In the genomic region with DNA sequence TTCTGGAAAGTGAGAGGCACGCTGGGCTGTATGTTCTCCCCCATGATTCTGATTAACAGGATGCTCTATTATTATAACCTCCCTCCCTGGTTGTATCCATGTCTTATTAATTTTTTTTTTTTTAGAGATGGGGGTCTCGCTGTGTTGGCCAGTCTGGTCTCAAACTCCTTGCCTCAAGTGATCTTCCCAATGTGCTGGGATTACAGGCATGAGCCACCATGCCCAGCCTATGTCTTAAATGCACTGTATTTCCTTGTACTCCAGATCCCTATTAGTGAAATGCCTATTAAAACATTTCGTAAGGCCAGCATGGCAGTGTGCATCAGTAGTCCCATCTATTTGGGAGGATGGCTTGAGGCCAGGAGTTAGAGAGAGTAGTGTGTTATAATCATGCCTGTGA, we compare ENCODE assay signal across 22 cellular contexts. TPM values are rescaled to one million over a fixed set of nuclear protein-coding genes. Genes with fewer than 3 reads are reported as not detected.
"Had no signal": no experiment of that assay in that cellular context is flagged by ENCODE, and none has a peak within 500 bp of the region (broad histone marks: within the 10 kb centered on the region; RNA-seq: fewer than 3 reads in every experiment).

No MANE protein-coding gene starts in this region.

- H3K27ac ChIP-seq: heart right ventricle, upper lobe of right lung, vagina had no signal

- ATAC-seq: gastrocnemius medialis; heart right ventricle; naive thymus-derived CD4-positive, alpha-beta T cell; right cardiac atrium; upper lobe of right lung had no signal

- H3K36me3 ChIP-seq: vagina had no signal

- DNase-seq: cortex of kidney; dorsolateral prefrontal cortex; effector CD8-positive, alpha-beta T cell; gastrocnemius medialis; heart right ventricle; hypothalamus; kidney glomerular epithelial cell; mesendoderm; naive thymus-derived CD4-positive, alpha-beta T cell; nephron progenitor cell; right cardiac atrium; small intestine; stimulated activated CD4-positive, alpha-beta T cell treated with anti-CD3 and anti-CD28 coated beads, Interleukin-12 subunit alpha, Interleukin-12 subunit beta, amount 100 ng/mL, for 4 hours; stimulated activated naive CD4-positive, alpha-beta T cell treated with Interleukin-2 at 50 U/mL for 16 hours; tibial artery; upper lobe of right lung had no signal

- H3K27me3 ChIP-seq: dorsolateral prefrontal cortex, gastrocnemius medialis, heart right ventricle, tibial artery, upper lobe of right lung, vagina had no signal

- H3K9me3 Mint-ChIP-seq: naive thymus-derived CD4-positive, alpha-beta T cell; nephron progenitor cell had no signal

- H3K9me3 ChIP-seq: gastrocnemius medialis, heart right ventricle, tibial artery, upper lobe of right lung, vagina had no signal

- H3K4me1 ChIP-seq: upper lobe of right lung had no signal

- H3K27ac Mint-ChIP-seq: nephron progenitor cell had no signal

- H3K27me3 Mint-ChIP-seq: naive thymus-derived CD4-positive, alpha-beta T cell had no signal

- H3K4me3 ChIP-seq: dorsolateral prefrontal cortex, gastrocnemius medialis, heart right ventricle, tibial artery, upper lobe of right lung, vagina had no signal

- FAIRE-seq: islet of Langerhans, small intestine had no signal

- H3K4me3 Mint-ChIP-seq: naive thymus-derived CD4-positive, alpha-beta T cell; nephron progenitor cell had no signal

RNA-seq across cellular contexts. Expression of a gene that starts 48.9 kb away (rescaled TPM):
- total RNA-seq: gastrocnemius medialis; liver; lung microvascular endothelial cell; mononuclear cell; naive thymus-derived CD4-positive, alpha-beta T cell; omental fat pad had no signal
